Comparison of ENCODE assay signal across 15 cellular contexts in the genomic region with DNA sequence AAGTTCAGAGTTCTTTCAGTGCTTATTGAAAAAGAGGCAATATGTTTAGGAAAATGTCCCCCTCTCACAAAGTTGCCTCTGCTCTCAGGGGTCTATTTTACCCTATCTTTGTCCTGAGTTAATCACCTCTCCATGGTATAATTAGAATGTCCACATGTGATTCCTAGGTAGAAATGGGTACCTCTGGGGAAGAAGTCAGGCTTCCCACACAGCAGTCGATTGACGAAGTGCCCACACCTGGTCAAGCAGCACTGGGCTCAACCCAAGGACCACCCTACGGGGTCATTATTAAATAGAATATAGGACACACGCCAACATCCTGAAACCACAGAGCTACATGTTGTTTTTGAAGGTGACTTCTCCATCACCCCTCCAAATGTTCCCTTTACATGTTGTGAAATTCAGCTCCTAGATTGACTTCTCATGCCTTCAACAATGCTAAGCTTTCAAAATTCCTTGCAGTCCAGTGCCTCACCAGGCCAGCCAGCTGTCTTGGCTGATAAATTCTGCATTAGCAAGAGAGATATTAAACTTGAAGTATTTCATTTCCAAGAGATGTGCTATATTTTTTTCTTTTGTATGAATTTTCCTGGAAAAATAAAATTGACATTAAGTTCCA. TPM values are rescaled to one million over a fixed set of nuclear protein-coding genes. Genes with fewer than 3 reads are reported as not detected.
DNase-seq lines count a peak whose midpoint lies in the region; ATAC-seq and TF ChIP-seq lines count a peak whose summit lies in the region.
"Had no signal": no experiment of that assay in that cellular context is flagged by ENCODE, and none has a peak within 500 bp of the region (broad histone marks: within the 10 kb centered on the region; RNA-seq: fewer than 3 reads in every experiment).

No MANE protein-coding gene starts in this region.

- H3K27me3 ChIP-seq in HUES48 (ENCODE audit: control insufficient read depth, insufficient read depth, low read length) (no peaks in the 10 kb centered on the region), iPS DF 6.9 (ENCODE audit: control insufficient read depth, insufficient read depth, low read length) (no peaks in the 10 kb centered on the region), thyroid gland (no peaks in the 10 kb centered on the region)

- no peak overlapping the region for H3K9ac ChIP-seq in HUES48 (ENCODE audit: low read depth, low read length)

- DNase-seq in amniotic epithelial cell (ENCODE audit: low read depth) (peak; percentile 7), iPS DF 6.9 (ENCODE audit: low read depth, low spot score) (no peak), thyroid gland (no peak), GM20000 (ENCODE audit: low spot score) (no peak)
- DNase-seq: C1 segment of cervical spinal cord; Calu3; CD4-positive, alpha-beta memory T cell; COR-L47; DMS53; DND-41; GOT3; H7 had no signal

- TF ChIP-seq POLR2A in thyroid gland (IDR thresholded peaks at IDR 0.05): no peak

- WGBS in iPS DF 6.9 (ENCODE audit: insufficient coverage, insufficient read length): no CpG with 5 or more reads among the region's 4 CpGs
- 86 to 91% methylated on average over 4 of the region's 4 CpGs for WGBS in thyroid gland, 2 donors

- no peak overlapping the region for H3K4me3 ChIP-seq in HUES48 (ENCODE audit: low read depth, low read length)
- H3K4me3 ChIP-seq in iPS DF 6.9 (ENCODE audit: low read length): no peak overlapping the region
- no peak overlapping the region for H3K4me3 ChIP-seq in thyroid gland (replicated peaks in 1 of 3)

- intact Hi-C loops in thyroid gland (cut with DNase I): no loop called here

- TF ChIP-seq CTCF in thyroid gland (IDR thresholded peaks at IDR 0.05) (no peak), GM20000 (IDR thresholded peaks at IDR 0.05; ENCODE audit: extremely low read depth, missing control alignments) (no peak)

- ATAC-seq in HG03108 (IDR thresholded peaks at IDR 0.05; ENCODE audit: unreplicated experiment): no peak
- ATAC-seq: HCT116 had no signal

- H3K4me1 ChIP-seq in HUES48 (ENCODE audit: control insufficient read depth, insufficient read depth, low read length): peaks cover 46% of the 10 kb centered on the region
- peaks cover 8% of the 10 kb centered on the region for H3K4me1 ChIP-seq in iPS DF 6.9 (ENCODE audit: control insufficient read depth, insufficient read depth, low read length)
- H3K4me1 ChIP-seq in thyroid gland: no peaks in the 10 kb centered on the region

- H3K36me3 ChIP-seq in HUES48 (ENCODE audit: control insufficient read depth, insufficient read depth, low read length): peaks cover 64% of the 10 kb centered on the region
- H3K36me3 ChIP-seq in iPS DF 6.9 (ENCODE audit: control insufficient read depth, insufficient read depth, low read length): peaks cover 36% of the 10 kb centered on the region; the same call in 1 of the 2 replicates
- no peaks in the 10 kb centered on the region for H3K36me3 ChIP-seq in thyroid gland

- H3K27ac ChIP-seq in HUES48 (ENCODE audit: low read depth, low read length): peak overlapping the region; percentile 8
- peak overlapping the region; percentile 26 for H3K27ac ChIP-seq in iPS DF 6.9 (ENCODE audit: low read length)
- no peak overlapping the region for H3K27ac ChIP-seq in thyroid gland

- no peaks in the 10 kb centered on the region for H3K9me3 ChIP-seq in HUES48 (ENCODE audit: control insufficient read depth, insufficient read depth, low read length)
- H3K9me3 ChIP-seq in iPS DF 6.9 (ENCODE audit: control insufficient read depth, insufficient read depth, low read length): no peaks in the 10 kb centered on the region
- H3K9me3 ChIP-seq in thyroid gland: no peaks in the 10 kb centered on the region

RNA-seq across cellular contexts. Expression of a gene that starts 43.6 kb away (rescaled TPM):
- total RNA-seq in thyroid gland: 10 to 100 TPM in 1 of 4 donors, 1 to 10 TPM in 3; 9.1 to 11.4 (median 9.4) TPM
- total RNA-seq: CD4-positive, alpha-beta memory T cell had no signal

Comparison
In these comparisons a context has a peak if more than half of its experiments do, and no peak if none do; other contexts are left out.
1. H3K27ac ChIP-seq: peak in HUES48 (single experiment) and iPS DF 6.9 (single experiment); none in thyroid gland (0 of 3).